In genomic region chr2:119265693-119266066, GRCh38 we compare ENCODE assay signal across 1 cellular context.
TF ChIP-seq lines count a peak whose summit lies in the region.

No MANE protein-coding gene starts in this region.

TF ChIP-seq in HepG2, 621 proteins besides CTCF, POLR2A, EP300 and RAD21 (continued from another document):
- TF ChIP-seq FOXO4 (CRISPR knock-in tag; conservative IDR thresholded peaks at IDR 0.05): 0 out of 2 replicates have a peak, but pooled peaks have one; percentile 70
